In genomic region chr11:14380947-14381555, GRCh38 we compare ENCODE assay signal across 8 cellular contexts. TPM values are rescaled to one million over a fixed set of nuclear protein-coding genes. Genes with fewer than 3 reads are reported as not detected.
DNase-seq lines count a peak whose midpoint lies in the region; ATAC-seq, FAIRE-seq and TF ChIP-seq lines count a peak whose summit lies in the region.

No MANE protein-coding gene starts in this region.

- intact Hi-C loops in activated B cell treated with CpG ODN at 0.5 μM for 24 hours (cut with micrococcal nuclease): loop anchor here (1.0 to 2.0 kb wide), 3 partner anchors 22 to 74 kb away; partner anchors contain the start of gene RRAS2

- no peak overlapping the region for H3K9ac ChIP-seq in smooth muscle cell (ENCODE audit: low read depth)

- no peak overlapping the region for H3K27ac ChIP-seq in smooth muscle cell (ENCODE audit: low read depth)

- peak overlapping the region; percentile 63 for H2AFZ ChIP-seq in smooth muscle cell (ENCODE audit: low read depth)

- H3K9me3 ChIP-seq in smooth muscle cell (replicated peaks; ENCODE audit: low read depth): no peaks in the 10 kb centered on the region

- no peaks in the 10 kb centered on the region for H3K36me3 ChIP-seq in smooth muscle cell (ENCODE audit: low read depth)

- ATAC-seq in GM21360 (IDR thresholded peaks at IDR 0.05; ENCODE audit: unreplicated experiment) (peak; percentile 67), activated B cell treated with CpG ODN at 0.5 μM for 24 hours (ENCODE audit: low read depth) (peak; percentile 96)

- POLR2A ChIA-PET in activated B cell treated with CpG ODN at 0.5 μM for 24 hours (lab: Charles Lee): interaction anchor here (0.7 to 1.0 kb wide), 3 partner anchors 11 to 119 kb away, joined by 3 to 7 read pairs (median 4); no protein-coding TSS in a partner anchor

- H3K36me3 Mint-ChIP-seq in activated B cell treated with CpG ODN at 0.5 μM for 24 hours (ENCODE audit: low read depth): no peaks in the 10 kb centered on the region
- no peaks in the 10 kb centered on the region for H3K36me3 Mint-ChIP-seq in chondrocyte (ENCODE audit: low read depth)

- peaks cover 14% of the 10 kb centered on the region for H3K4me1 Mint-ChIP-seq in activated B cell treated with CpG ODN at 0.5 μM for 24 hours
- H3K4me1 Mint-ChIP-seq in chondrocyte (ENCODE audit: low read depth): peaks cover 24% of the 10 kb centered on the region

- no peaks in the 10 kb centered on the region for H3F3A ChIP-seq in smooth muscle cell (ENCODE audit: low read depth)

- TF ChIP-seq CTCF in activated B cell treated with CpG ODN at 0.5 μM for 24 hours (IDR thresholded peaks at IDR 0.05) (no peak), chondrocyte (IDR thresholded peaks at IDR 0.05) (peak; percentile 44), smooth muscle cell (IDR thresholded peaks at IDR 0.05; ENCODE audit: borderline replicate concordance, insufficient read depth, poor library complexity, severe bottlenecking) (no peak)

- H3K4me3 ChIP-seq in smooth muscle cell: peak overlapping the region; percentile 52

- in situ Hi-C loops in Caki2 (cut with HindIII; ENCODE audit: low pct_unique_long_range_greater_than_20kb, low sequenced_read_pairs): no loop called here

- WGBS in smooth muscle cell (ENCODE audit: low lambda C conversion rate): 3% methylated on average over 41 of the region's 54 CpGs

- no peaks in the 10 kb centered on the region for H4K20me1 ChIP-seq in smooth muscle cell (ENCODE audit: low read depth)

- H3K27ac Mint-ChIP-seq in activated B cell treated with CpG ODN at 0.5 μM for 24 hours (peak overlapping the region; percentile 81), chondrocyte (ENCODE audit: unreplicated experiment) (peak overlapping the region; percentile 55)

- H3K9me3 Mint-ChIP-seq in activated B cell treated with CpG ODN at 0.5 μM for 24 hours (no peaks in the 10 kb centered on the region), chondrocyte (ENCODE audit: low read depth) (no peaks in the 10 kb centered on the region)

- CTCF ChIA-PET in activated B cell treated with CpG ODN at 0.5 μM for 24 hours (lab: Charles Lee): interaction anchor here (1.6 to 3.9 kb wide), 2 partner anchors 73 to 80 kb away, joined by 6 to 18 read pairs; no protein-coding TSS in a partner anchor

- H3K27me3 ChIP-seq in smooth muscle cell (ENCODE audit: low read depth): peaks cover 60% of the 10 kb centered on the region

- H3K4me3 Mint-ChIP-seq in activated B cell treated with CpG ODN at 0.5 μM for 24 hours: peak overlapping the region; percentile 83
- H3K4me3 Mint-ChIP-seq in chondrocyte (ENCODE audit: unreplicated experiment): peak overlapping the region; percentile 66

- H3K4me2 ChIP-seq in smooth muscle cell: peak overlapping the region; percentile 92

- DNase-seq in Caki2 (ENCODE audit: low read depth) (peak; percentile 80), HTR-8/SVneo (ENCODE audit: insufficient read length, low spot score) (peak; percentile 60), activated B cell treated with CpG ODN at 0.5 μM for 24 hours (peak; percentile 64), chondrocyte (ENCODE audit: low spot score) (peak; percentile 91), islet precursor cell (peak; percentile 72), smooth muscle cell (lab: John Stamatoyannopoulos, UW; ENCODE audit: unreplicated experiment) (peak; percentile 24), SKM-1 treated with dmso at 0.1 percent for 144 hours (lab: John Stamatoyannopoulos, UW; ENCODE audit: unreplicated experiment) (no peak)

- H3K79me2 ChIP-seq in smooth muscle cell (ENCODE audit: low read depth): no peaks in the 10 kb centered on the region

- H3K4me1 ChIP-seq in smooth muscle cell (ENCODE audit: low read depth): peaks cover under 1% of the 10 kb centered on the region

- H3K27me3 Mint-ChIP-seq in activated B cell treated with CpG ODN at 0.5 μM for 24 hours (no peaks in the 10 kb centered on the region), chondrocyte (ENCODE audit: low read depth) (no peaks in the 10 kb centered on the region)

- peak; percentile 59 for FAIRE-seq in HTR-8/SVneo (lab: Jason Lieb, UNC)

RNA-seq across cellular contexts. Expression of gene RRAS2, which starts 22.1 kb away (rescaled TPM):
- 141 and 193 TPM in 2 replicates for total RNA-seq in Caki2 (2014; rRNA removed; shearing (Covaris generic); ENCODE audit: low replicate concordance)
- total RNA-seq in activated B cell treated with CpG ODN at 0.5 μM for 24 hours: 97.7 and 106 TPM in 2 replicates
- 55.8 to 76.9 TPM (median 74.1 TPM) in 3 replicates for total RNA-seq in chondrocyte
- total RNA-seq in smooth muscle cell: 37.9 and 53.6 TPM in 2 replicates
- 27.0 and 27.3 TPM in 2 replicates for polyA plus RNA-seq in smooth muscle cell
